1 cellular context compared by ENCODE assay signal in genomic region chr7:130937830-130938229, GRCh38.
TF ChIP-seq lines count a peak whose summit lies in the region.

No MANE protein-coding gene starts in this region.

TF ChIP-seq in HCT116, 20 proteins besides CTCF, POLR2A, EP300 and RAD21 (continued from another document):
- TF ChIP-seq REST (IDR thresholded peaks at IDR 0.05; ENCODE audit: low read depth) (no peak), SRF (IDR thresholded peaks at IDR 0.05; ENCODE audit: low read depth) (no peak), JUND (IDR thresholded peaks at IDR 0.05) (no peak), POLR2AphosphoS5 (IDR thresholded peaks at IDR 0.05; ENCODE audit: low read depth, low read length) (no peak), EZH2 (IDR thresholded peaks at IDR 0.05) (no peak), SP1 (IDR thresholded peaks at IDR 0.05; ENCODE audit: low read depth) (no peak), EZH2phosphoT487 (IDR thresholded peaks at IDR 0.05; ENCODE audit: borderline replicate concordance) (no peak), ELF1 (IDR thresholded peaks at IDR 0.05; ENCODE audit: borderline replicate concordance, low read depth) (no peak), TCF7L2 (IDR thresholded peaks at IDR 0.05; ENCODE audit: borderline replicate concordance, extremely low read depth, insufficient read depth, insufficient read length) (no peak)
- TF ChIP-seq, protein P1, sequence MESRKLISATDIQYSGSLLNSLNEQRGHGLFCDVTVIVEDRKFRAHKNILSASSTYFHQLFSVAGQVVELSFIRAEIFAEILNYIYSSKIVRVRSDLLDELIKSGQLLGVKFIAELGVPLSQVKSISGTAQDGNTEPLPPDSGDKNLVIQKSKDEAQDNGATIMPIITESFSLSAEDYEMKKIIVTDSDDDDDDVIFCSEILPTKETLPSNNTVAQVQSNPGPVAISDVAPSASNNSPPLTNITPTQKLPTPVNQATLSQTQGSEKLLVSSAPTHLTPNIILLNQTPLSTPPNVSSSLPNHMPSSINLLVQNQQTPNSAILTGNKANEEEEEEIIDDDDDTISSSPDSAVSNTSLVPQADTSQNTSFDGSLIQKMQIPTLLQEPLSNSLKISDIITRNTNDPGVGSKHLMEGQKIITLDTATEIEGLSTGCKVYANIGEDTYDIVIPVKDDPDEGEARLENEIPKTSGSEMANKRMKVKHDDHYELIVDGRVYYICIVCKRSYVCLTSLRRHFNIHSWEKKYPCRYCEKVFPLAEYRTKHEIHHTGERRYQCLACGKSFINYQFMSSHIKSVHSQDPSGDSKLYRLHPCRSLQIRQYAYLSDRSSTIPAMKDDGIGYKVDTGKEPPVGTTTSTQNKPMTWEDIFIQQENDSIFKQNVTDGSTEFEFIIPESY (IDR thresholded peaks at IDR 0.05; ENCODE audit: extremely low read depth, insufficient replicate concordance, low read length): no peak
